7 cellular contexts compared by ENCODE assay signal in genomic region chr6:56659721-56660373, GRCh38. TPM values are rescaled to one million over a fixed set of nuclear protein-coding genes. Genes with fewer than 3 reads are reported as not detected.
A peak's percentile ranks its signal among the peaks of the same experiment; 100 is the strongest.
DNase-seq lines count a peak whose midpoint lies in the region; ATAC-seq and TF ChIP-seq lines count a peak whose summit lies in the region.

No MANE protein-coding gene starts in this region.

- no peak overlapping the region for H3K4me3 ChIP-seq in OCI-LY3 (ENCODE audit: low read length)
- H3K4me3 ChIP-seq in psoas muscle: no peak overlapping the region

- TF ChIP-seq CTCF in OCI-LY3 (IDR thresholded peaks at IDR 0.05; ENCODE audit: low read depth, low read length) (no peak), psoas muscle (IDR thresholded peaks at IDR 0.05) (no peak)

- 62 to 81% (median 65%) methylated on average over 2 of the region's 2 CpGs for WGBS in psoas muscle, 3 donors

- H4K20me1 ChIP-seq in OCI-LY3 (ENCODE audit: insufficient read depth, low read length): no peaks in the 10 kb centered on the region

- no peaks in the 10 kb centered on the region for H3K9me3 ChIP-seq in OCI-LY3 (ENCODE audit: insufficient read depth, low read length)
- no peaks in the 10 kb centered on the region for H3K9me3 ChIP-seq in psoas muscle

- H3K36me3 ChIP-seq in OCI-LY3 (replicated peaks; ENCODE audit: low read depth, low read length) (no peaks in the 10 kb centered on the region), psoas muscle (ENCODE audit: insufficient read depth in 1 of 2, low read depth in 1 of 2) (no peaks in the 10 kb centered on the region)

- H3K27ac ChIP-seq in OCI-LY3 (ENCODE audit: low read length): no peak overlapping the region
- peak overlapping the region; percentile 61 for H3K27ac ChIP-seq in psoas muscle

- intact Hi-C loops in psoas muscle (cut with DNase I): loop anchor here (5.0 kb wide), 1 partner anchor 32 kb away; no protein-coding TSS in a partner anchor

- H3K9ac ChIP-seq in OCI-LY3 (ENCODE audit: low read length): no peak overlapping the region

- H3K4me2 ChIP-seq in OCI-LY3 (ENCODE audit: low read length): no peak overlapping the region

- DNase-seq in psoas muscle (no peak), T-helper 9 cell (no peak)
- DNase-seq in central memory CD4-positive, alpha-beta T cell: no peak
- no peak for DNase-seq in activated T-cell treated with anti-CD3 and anti-CD28 coated beads, Interleukin-2, amount 50 U/mL, for 1 hour

- peak overlapping the region; percentile 15; the same call in 1 of the 2 replicates for H2AFZ ChIP-seq in OCI-LY3 (ENCODE audit: low read depth, low read length)

- H3K4me1 ChIP-seq in OCI-LY3 (ENCODE audit: low read length) (peaks cover 4% of the 10 kb centered on the region), psoas muscle (peaks cover 45% of the 10 kb centered on the region)

- H3K27me3 ChIP-seq in OCI-LY3 (ENCODE audit: low read depth, low read length): no peaks in the 10 kb centered on the region
- H3K27me3 ChIP-seq in psoas muscle (ENCODE audit: insufficient read depth in 3 of 3, low read length in 2 of 3): no peaks in the 10 kb centered on the region

- peak; percentile 77 for ATAC-seq in GM19324 (IDR thresholded peaks at IDR 0.05; ENCODE audit: low FRiP score, unreplicated experiment)
- ATAC-seq in HG02763 (IDR thresholded peaks at IDR 0.05; ENCODE audit: unreplicated experiment): peak; percentile 74
- ATAC-seq in psoas muscle: peak; percentile 50 to 65 (median 60)

- no peaks in the 10 kb centered on the region for H3K79me2 ChIP-seq in OCI-LY3 (ENCODE audit: low read length)

RNA-seq across cellular contexts. Expression of gene DST, which starts 17.2 kb away (rescaled TPM):
- total RNA-seq in psoas muscle: 100 to 1,000 TPM; 109 to 341 (median 305) TPM
- polyA plus RNA-seq in psoas muscle: 10 to 100 TPM; 58.3 to 66.9 (median 63.5) TPM
